ENCODE assay signal across 1 cellular context in genomic region chr3:145719118-145719517, GRCh38.
TF ChIP-seq lines count a peak whose summit lies in the region.

No MANE protein-coding gene starts in this region.

TF ChIP-seq in H1, 55 proteins besides CTCF, POLR2A, EP300 and RAD21 (continued from another document):
- TF ChIP-seq SAP30 (IDR thresholded peaks at IDR 0.05; ENCODE audit: insufficient read depth, insufficient replicate concordance, low read length), result no peak
